Comparison of ENCODE assay signal across 1 cellular context in the genomic region with DNA sequence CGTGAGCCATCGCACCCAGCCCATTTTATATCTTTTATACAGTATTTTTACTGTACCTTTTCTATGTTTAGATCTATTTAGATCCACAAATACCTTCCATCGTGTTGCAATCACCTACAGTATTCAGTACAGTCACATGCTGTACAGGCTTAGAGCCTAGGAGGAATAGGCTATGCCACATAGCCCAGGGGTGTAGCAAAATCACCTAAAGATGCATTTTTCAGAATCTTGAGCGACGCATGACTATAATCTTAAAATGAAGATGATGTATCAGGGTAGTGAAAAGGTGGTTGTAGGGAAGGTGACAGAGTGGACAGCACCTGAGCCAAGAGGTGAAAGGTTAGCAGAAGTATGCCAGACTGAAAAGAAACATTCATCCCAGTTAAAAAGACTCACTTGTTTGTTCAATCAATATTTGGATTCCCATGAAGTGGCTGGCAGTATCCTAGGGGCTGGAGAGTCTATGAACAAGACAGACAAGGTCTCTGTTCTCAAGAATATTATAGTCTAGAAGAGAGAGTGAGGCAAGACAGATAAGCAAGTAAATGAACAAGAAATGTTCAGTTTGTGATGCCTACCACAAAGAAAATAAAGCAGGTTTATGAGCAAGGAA.
A peak's percentile ranks its signal among the peaks of the same experiment; 100 is the strongest.
TF ChIP-seq lines count a peak whose summit lies in the region.

No MANE protein-coding gene starts in this region.

TF ChIP-seq in HepG2, 621 proteins besides CTCF, POLR2A, EP300 and RAD21 (continued from another document and continues in another):
- TF ChIP-seq HMGXB4 (CRISPR knock-in tag; IDR thresholded peaks at IDR 0.05; ENCODE audit: borderline replicate concordance in 1 of 2, low read depth in 1 of 2) (no peak), ZNF691 (CRISPR knock-in tag; IDR thresholded peaks at IDR 0.05; ENCODE audit: borderline replicate concordance, low read depth) (no peak), ZNF354B (CRISPR knock-in tag; IDR thresholded peaks at IDR 0.05) (no peak), ZBTB20 (CRISPR knock-in tag; IDR thresholded peaks at IDR 0.05; ENCODE audit: borderline replicate concordance, low read depth) (no peak), ZNF383 (CRISPR knock-in tag; IDR thresholded peaks at IDR 0.05; ENCODE audit: borderline replicate concordance) (no peak), HDAC1 (CRISPR knock-in tag; IDR thresholded peaks at IDR 0.05) (peak; percentile 29; the same call in 1 of the 2 replicates), POGZ (CRISPR knock-in tag; IDR thresholded peaks at IDR 0.05) (no peak), ZBTB7A (CRISPR knock-in tag; IDR thresholded peaks at IDR 0.05) (no peak), ZNF567 (CRISPR knock-in tag; IDR thresholded peaks at IDR 0.05; ENCODE audit: borderline replicate concordance) (no peak), IRF1 (CRISPR knock-in tag; IDR thresholded peaks at IDR 0.05; ENCODE audit: low read depth) (no peak), ZNF816 (CRISPR knock-in tag; IDR thresholded peaks at IDR 0.05; ENCODE audit: borderline replicate concordance) (no peak), ZFP41 (CRISPR knock-in tag; IDR thresholded peaks at IDR 0.05; ENCODE audit: borderline replicate concordance) (no peak), GATAD2A (CRISPR knock-in tag; IDR thresholded peaks at IDR 0.05) (peak; percentile 87), ZNF780A (CRISPR knock-in tag; IDR thresholded peaks at IDR 0.05) (no peak), PRDM10 (CRISPR knock-in tag; IDR thresholded peaks at IDR 0.05; ENCODE audit: low read depth) (no peak), ELF3 (CRISPR knock-in tag; IDR thresholded peaks at IDR 0.05) (0 out of 2 replicates have a peak, but pooled peaks have one; percentile 21), MLXIP (CRISPR knock-in tag; IDR thresholded peaks at IDR 0.05; ENCODE audit: borderline replicate concordance) (no peak), DZIP1 (CRISPR knock-in tag; IDR thresholded peaks at IDR 0.05) (no peak), ASH2L (IDR thresholded peaks at IDR 0.05; ENCODE audit: insufficient read length, low read depth, low read length) (peak; percentile 32), SNAPC2 (CRISPR knock-in tag; IDR thresholded peaks at IDR 0.05) (no peak), BRCA1 (CRISPR knock-in tag; IDR thresholded peaks at IDR 0.05) (no peak), XRCC5 (optimal IDR thresholded peaks at IDR 0.05; ENCODE audit: low read length) (no peak), LCORL (IDR thresholded peaks at IDR 0.05) (no peak), LCORL (CRISPR knock-in tag; IDR thresholded peaks at IDR 0.05) (no peak), ETV5 (CRISPR knock-in tag; IDR thresholded peaks at IDR 0.05; ENCODE audit: borderline replicate concordance) (no peak), PPARG (CRISPR knock-in tag; conservative IDR thresholded peaks at IDR 0.05) (peak; percentile 94), ZNF446 (CRISPR knock-in tag; IDR thresholded peaks at IDR 0.05) (no peak), IRX3 (CRISPR knock-in tag; IDR thresholded peaks at IDR 0.05; ENCODE audit: borderline replicate concordance, low read depth) (no peak), ZNF660 (CRISPR knock-in tag; IDR thresholded peaks at IDR 0.05; ENCODE audit: borderline replicate concordance, low read depth) (no peak)
- TF ChIP-seq, protein P1, sequence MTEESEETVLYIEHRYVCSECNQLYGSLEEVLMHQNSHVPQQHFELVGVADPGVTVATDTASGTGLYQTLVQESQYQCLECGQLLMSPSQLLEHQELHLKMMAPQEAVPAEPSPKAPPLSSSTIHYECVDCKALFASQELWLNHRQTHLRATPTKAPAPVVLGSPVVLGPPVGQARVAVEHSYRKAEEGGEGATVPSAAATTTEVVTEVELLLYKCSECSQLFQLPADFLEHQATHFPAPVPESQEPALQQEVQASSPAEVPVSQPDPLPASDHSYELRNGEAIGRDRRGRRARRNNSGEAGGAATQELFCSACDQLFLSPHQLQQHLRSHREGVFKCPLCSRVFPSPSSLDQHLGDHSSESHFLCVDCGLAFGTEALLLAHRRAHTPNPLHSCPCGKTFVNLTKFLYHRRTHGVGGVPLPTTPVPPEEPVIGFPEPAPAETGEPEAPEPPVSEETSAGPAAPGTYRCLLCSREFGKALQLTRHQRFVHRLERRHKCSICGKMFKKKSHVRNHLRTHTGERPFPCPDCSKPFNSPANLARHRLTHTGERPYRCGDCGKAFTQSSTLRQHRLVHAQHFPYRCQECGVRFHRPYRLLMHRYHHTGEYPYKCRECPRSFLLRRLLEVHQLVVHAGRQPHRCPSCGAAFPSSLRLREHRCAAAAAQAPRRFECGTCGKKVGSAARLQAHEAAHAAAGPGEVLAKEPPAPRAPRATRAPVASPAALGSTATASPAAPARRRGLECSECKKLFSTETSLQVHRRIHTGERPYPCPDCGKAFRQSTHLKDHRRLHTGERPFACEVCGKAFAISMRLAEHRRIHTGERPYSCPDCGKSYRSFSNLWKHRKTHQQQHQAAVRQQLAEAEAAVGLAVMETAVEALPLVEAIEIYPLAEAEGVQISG (CRISPR knock-in tag; IDR thresholded peaks at IDR 0.05): no peak
- TF ChIP-seq, protein P2, sequence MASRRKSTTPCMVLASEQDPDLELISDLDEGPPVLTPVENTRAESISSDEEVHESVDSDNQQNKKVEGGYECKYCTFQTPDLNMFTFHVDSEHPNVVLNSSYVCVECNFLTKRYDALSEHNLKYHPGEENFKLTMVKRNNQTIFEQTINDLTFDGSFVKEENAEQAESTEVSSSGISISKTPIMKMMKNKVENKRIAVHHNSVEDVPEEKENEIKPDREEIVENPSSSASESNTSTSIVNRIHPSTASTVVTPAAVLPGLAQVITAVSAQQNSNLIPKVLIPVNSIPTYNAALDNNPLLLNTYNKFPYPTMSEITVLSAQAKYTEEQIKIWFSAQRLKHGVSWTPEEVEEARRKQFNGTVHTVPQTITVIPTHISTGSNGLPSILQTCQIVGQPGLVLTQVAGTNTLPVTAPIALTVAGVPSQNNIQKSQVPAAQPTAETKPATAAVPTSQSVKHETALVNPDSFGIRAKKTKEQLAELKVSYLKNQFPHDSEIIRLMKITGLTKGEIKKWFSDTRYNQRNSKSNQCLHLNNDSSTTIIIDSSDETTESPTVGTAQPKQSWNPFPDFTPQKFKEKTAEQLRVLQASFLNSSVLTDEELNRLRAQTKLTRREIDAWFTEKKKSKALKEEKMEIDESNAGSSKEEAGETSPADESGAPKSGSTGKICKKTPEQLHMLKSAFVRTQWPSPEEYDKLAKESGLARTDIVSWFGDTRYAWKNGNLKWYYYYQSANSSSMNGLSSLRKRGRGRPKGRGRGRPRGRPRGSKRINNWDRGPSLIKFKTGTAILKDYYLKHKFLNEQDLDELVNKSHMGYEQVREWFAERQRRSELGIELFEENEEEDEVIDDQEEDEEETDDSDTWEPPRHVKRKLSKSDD (CRISPR knock-in tag; IDR thresholded peaks at IDR 0.05; ENCODE audit: low read depth): no peak
- TF ChIP-seq, protein P3, sequence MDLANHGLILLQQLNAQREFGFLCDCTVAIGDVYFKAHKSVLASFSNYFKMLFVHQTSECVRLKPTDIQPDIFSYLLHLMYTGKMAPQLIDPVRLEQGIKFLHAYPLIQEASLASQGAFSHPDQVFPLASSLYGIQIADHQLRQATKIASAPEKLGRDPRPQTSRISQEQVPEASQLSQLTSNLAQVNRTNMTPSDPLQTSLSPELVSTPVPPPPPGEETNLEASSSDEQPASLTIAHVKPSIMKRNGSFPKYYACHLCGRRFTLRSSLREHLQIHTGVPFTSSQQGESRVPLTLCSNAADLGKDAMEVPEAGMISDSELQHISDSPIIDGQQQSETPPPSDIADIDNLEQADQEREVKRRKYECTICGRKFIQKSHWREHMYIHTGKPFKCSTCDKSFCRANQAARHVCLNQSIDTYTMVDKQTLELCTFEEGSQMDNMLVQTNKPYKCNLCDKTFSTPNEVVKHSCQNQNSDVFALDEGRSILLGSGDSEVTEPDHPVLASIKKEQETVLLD (CRISPR knock-in tag; IDR thresholded peaks at IDR 0.05; ENCODE audit: low read depth): no peak
- TF ChIP-seq, protein P4, sequence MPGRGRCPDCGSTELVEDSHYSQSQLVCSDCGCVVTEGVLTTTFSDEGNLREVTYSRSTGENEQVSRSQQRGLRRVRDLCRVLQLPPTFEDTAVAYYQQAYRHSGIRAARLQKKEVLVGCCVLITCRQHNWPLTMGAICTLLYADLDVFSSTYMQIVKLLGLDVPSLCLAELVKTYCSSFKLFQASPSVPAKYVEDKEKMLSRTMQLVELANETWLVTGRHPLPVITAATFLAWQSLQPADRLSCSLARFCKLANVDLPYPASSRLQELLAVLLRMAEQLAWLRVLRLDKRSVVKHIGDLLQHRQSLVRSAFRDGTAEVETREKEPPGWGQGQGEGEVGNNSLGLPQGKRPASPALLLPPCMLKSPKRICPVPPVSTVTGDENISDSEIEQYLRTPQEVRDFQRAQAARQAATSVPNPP (CRISPR knock-in tag; IDR thresholded peaks at IDR 0.05): no peak
